9 cellular contexts compared by ENCODE assay signal in the genomic region with DNA sequence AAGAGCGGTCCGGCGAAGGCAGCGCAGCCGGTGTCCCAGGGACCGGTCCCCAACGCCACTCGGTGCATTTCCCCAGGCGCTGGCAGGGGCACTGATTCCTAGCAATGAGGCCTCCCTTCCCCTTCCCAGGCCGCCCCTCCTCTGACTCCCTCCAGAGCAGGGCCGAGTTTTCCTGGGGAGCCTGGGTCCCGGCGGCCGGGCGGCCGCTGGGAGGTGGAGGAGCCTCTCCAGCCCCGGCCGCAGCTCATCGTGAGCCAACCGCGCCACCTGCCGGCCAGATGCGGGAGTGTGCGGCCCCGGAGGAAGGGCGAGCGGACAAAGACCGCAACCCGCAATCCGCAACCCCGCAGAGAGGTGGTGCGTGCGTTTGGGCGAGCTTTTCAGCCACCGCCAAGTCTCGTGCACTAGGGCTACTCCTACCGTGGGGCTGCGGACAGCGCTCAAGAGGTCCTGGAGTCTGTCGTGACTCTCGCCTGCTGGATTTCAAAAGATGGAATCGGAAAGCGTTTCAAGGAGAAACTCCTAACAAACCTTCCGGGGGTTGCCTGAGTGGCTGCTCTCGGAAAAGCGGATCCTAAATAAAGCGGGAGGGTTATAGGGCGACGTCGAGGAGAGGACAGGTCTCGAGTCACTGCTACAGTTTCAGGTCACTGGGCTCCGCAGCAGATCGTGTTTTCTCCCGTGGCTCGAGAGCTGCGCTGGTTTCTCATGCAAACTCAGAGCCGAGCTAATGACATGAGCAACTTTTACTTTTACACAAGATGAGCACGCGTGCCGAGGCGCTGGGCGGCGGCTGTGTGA. TPM values are rescaled to one million over a fixed set of nuclear protein-coding genes. Genes with fewer than 3 reads are reported as not detected.
DNase-seq lines count a peak whose midpoint lies in the region; ATAC-seq, FAIRE-seq and TF ChIP-seq lines count a peak whose summit lies in the region.
"Had no signal": no experiment of that assay in that cellular context is flagged by ENCODE, and none has a peak within 500 bp of the region (broad histone marks: within the 10 kb centered on the region; RNA-seq: fewer than 3 reads in every experiment).

No MANE protein-coding gene starts in this region.

- H2BK120ac ChIP-seq in H1 (replicated peaks; ENCODE audit: low read depth, low read length) = no peak overlapping the region

- peaks cover 0 to 39% (median 21%) of the 10 kb centered on the region in 4 donors for H3K4me1 Mint-ChIP-seq in CD4-positive, CD25-positive, alpha-beta regulatory T cell

- H3K9ac ChIP-seq in H1 (replicated peaks in 1 of 4; ENCODE audit: extremely low read depth in 1 of 4, low read depth in 3 of 4, low read length in 3 of 4) = peak overlapping the region in 2 of 4 experiments; percentile 25 to 36; a peak in 2 of 7 replicates

- WGBS in H1 (ENCODE audit: extremely low coverage in 1 of 2, insufficient coverage in 1 of 2, insufficient read length in 1 of 2, insufficient replicate concordance in 2 of 2, low coverage in 1 of 2, low lambda C conversion rate in 2 of 2, missing lambda C conversion rate in 1 of 2), 2 experiments = 4% methylated on average over 55 of the region's 63 CpGs; no CpG with 5 or more reads in 1 of the 2 experiments

- no peak for TF ChIP-seq EP300 in H1 (IDR thresholded peaks at IDR 0.05; ENCODE audit: borderline replicate concordance in 1 of 2, low read depth in 2 of 2, low read length in 2 of 2)

- no peaks in the 10 kb centered on the region for H3K36me3 ChIP-seq in CD4-positive, CD25-positive, alpha-beta regulatory T cell (ENCODE audit: control insufficient read depth, insufficient read depth, low read length)
- no peaks in the 10 kb centered on the region for H3K36me3 ChIP-seq in H1 (ENCODE audit: control insufficient read depth in 2 of 4, insufficient read depth in 4 of 4, low read length in 3 of 4)

- no peaks in the 10 kb centered on the region for H3K9me3 ChIP-seq in CD4-positive, CD25-positive, alpha-beta regulatory T cell (ENCODE audit: control insufficient read depth in 2 of 2, low read length in 2 of 2)
- H3K9me3 ChIP-seq in H1 (ENCODE audit: insufficient read depth in 2 of 2, low read depth in 1 of 2, low read length in 1 of 2) = no peaks in the 10 kb centered on the region

- no peak overlapping the region for H4K91ac ChIP-seq in H1 (replicated peaks; ENCODE audit: insufficient read length, low read length)

- no peaks in the 10 kb centered on the region for H3K9me3 Mint-ChIP-seq in CD4-positive, CD25-positive, alpha-beta regulatory T cell

- H2BK12ac ChIP-seq in H1 (ENCODE audit: low read depth, low read length) = no peak overlapping the region; the same call in 1 of the 2 replicates

- H2BK5ac ChIP-seq in H1 (ENCODE audit: low read depth, low read length) = no peak overlapping the region

- TF ChIP-seq POLR2A in H1 (IDR thresholded peaks at IDR 0.05; ENCODE audit: control extremely low read depth in 1 of 2, low read depth in 2 of 2, low read length in 2 of 2) = no peak

- no peak overlapping the region for H3K23ac ChIP-seq in H1 (ENCODE audit: insufficient read length)

- no peak overlapping the region for H2AK5ac ChIP-seq in H1 (ENCODE audit: low read depth, low read length)

- H3K4me1 ChIP-seq in CD4-positive, CD25-positive, alpha-beta regulatory T cell (ENCODE audit: control insufficient read depth, insufficient read depth, low read length, poor library complexity, severe bottlenecking) = peaks cover 39% of the 10 kb centered on the region
- peaks cover under 1 to 16% (median 7%) of the 10 kb centered on the region in 4 experiments; a peak in 6 of 7 replicates for H3K4me1 ChIP-seq in H1 (replicated peaks in 1 of 4; ENCODE audit: control insufficient read depth in 3 of 4, insufficient read depth in 4 of 4, low read length in 3 of 4)

- H3K18ac ChIP-seq in H1 (ENCODE audit: extremely low read depth, low read length) = peak overlapping the region; percentile 60; the same call in 1 of the 2 replicates

- peak overlapping the region; percentile 38 for H4K5ac ChIP-seq in H1 (ENCODE audit: insufficient read length, low read depth, low read length)

- peaks cover 31% of the 10 kb centered on the region for H3K23me2 ChIP-seq in H1 (ENCODE audit: low read depth, low read length)

- FAIRE-seq in H1 (lab: Jason Lieb, UNC) = no peak
- FAIRE-seq: colon had no signal

- H3K4ac ChIP-seq in H1 (replicated peaks; ENCODE audit: insufficient read length, low read depth, low read length) = no peak overlapping the region

- CTCF ChIA-PET in H1 (lab: Charles Lee; ENCODE audit: partially characterized antibody) = interaction anchor here (0.6 to 2.7 kb wide), 26 partner anchors 14 to 902 kb away, joined by 3 to 9 read pairs (median 3); no protein-coding TSS in a partner anchor

- peaks cover 5% of the 10 kb centered on the region for H3K36me3 Mint-ChIP-seq in CD4-positive, CD25-positive, alpha-beta regulatory T cell

- H2BK20ac ChIP-seq in H1 (ENCODE audit: low read length) = 0 out of 2 replicates have a peak overlapping the region, but pooled peaks have one; percentile 62

- H4K20me1 ChIP-seq in H1 (replicated peaks in 1 of 2; ENCODE audit: control insufficient read depth in 1 of 2, insufficient read depth in 2 of 2, low read length in 2 of 2) = peaks cover 3 to 6% of the 10 kb centered on the region in 2 experiments

- no peak overlapping the region for H3K14ac ChIP-seq in H1 (ENCODE audit: insufficient read length)

- peak overlapping the region; percentile 74; the same call in 1 of the 2 replicates for H2AFZ ChIP-seq in H1 (ENCODE audit: low read length)

- TF ChIP-seq CTCF in H1 (IDR thresholded peaks at IDR 0.05; ENCODE audit: control extremely low read depth in 1 of 3, insufficient read depth in 1 of 3, low read depth in 1 of 3, low read length in 3 of 3) = peak; percentile 93 to 97 (median 95)

- peaks cover 22% of the 10 kb centered on the region for H3K27me3 ChIP-seq in CD4-positive, CD25-positive, alpha-beta regulatory T cell (ENCODE audit: control insufficient read depth, insufficient read depth, low read length)
- H3K27me3 ChIP-seq in H1 (replicated peaks in 1 of 4; ENCODE audit: control insufficient read depth in 3 of 4, extremely low read depth in 1 of 4, insufficient read depth in 3 of 4, low read length in 3 of 4) = peaks cover 3 to 30% (median 23%) of the 10 kb centered on the region in 4 experiments

- no peak overlapping the region for H3K27ac ChIP-seq in CD4-positive, CD25-positive, alpha-beta regulatory T cell (ENCODE audit: insufficient read depth, low read length, poor library complexity, severe bottlenecking)
- no peak overlapping the region for H3K27ac ChIP-seq in H1 (ENCODE audit: low read depth, low read length)

- peak; percentile 96 to 100 for TF ChIP-seq RAD21 in H1 (IDR thresholded peaks at IDR 0.05 in 1 of 2, conservative IDR thresholded peaks at IDR 0.05 in 1 of 2; ENCODE audit: low read depth in 2 of 2, low read length in 2 of 2)

- peak; percentile 67 to 78 (median 68) for DNase-seq in CD4-positive, CD25-positive, alpha-beta regulatory T cell
- DNase-seq in NCI-H774 (lab: John Stamatoyannopoulos, UW) (peak; percentile 84), H1 (ENCODE audit: low read depth in 1 of 2, low spot score in 2 of 2) (peak in 1 of 2 experiments; percentile 98), mesenteric fat pad (ENCODE audit: low spot score) (peak; percentile 95)
- peak; percentile 47 to 59 for DNase-seq in activated CD8-positive, alpha-beta memory T cell treated with anti-CD3 and anti-CD28 coated beads for 4 hours (ENCODE audit: low read depth in 2 of 2)
- peak; percentile 59 for DNase-seq in stimulated activated CD8-positive, alpha-beta memory T cell treated with anti-CD3 and anti-CD28 coated beads, Interleukin-15, amount 100 ng/mL, for 1 hour (ENCODE audit: low read depth)

- peak overlapping the region; percentile 26 for H3K56ac ChIP-seq in H1 (replicated peaks; ENCODE audit: insufficient read length, low read depth, low read length)

- peak overlapping the region; percentile 39 for H4K8ac ChIP-seq in H1 (ENCODE audit: extremely low read depth, insufficient read depth, low read length)

- H3K79me1 ChIP-seq in H1 (ENCODE audit: low read depth, low read length) = peaks cover 4% of the 10 kb centered on the region; the same call in 1 of the 2 replicates

- POLR2A ChIA-PET in H1 (lab: Charles Lee; ENCODE audit: partially characterized antibody) = no interaction called here

- peaks cover 0 to 3% of the 10 kb centered on the region in 2 experiments; a peak in 1 of 4 replicates for H3K79me2 ChIP-seq in H1 (ENCODE audit: control insufficient read depth in 1 of 2, insufficient read depth in 2 of 2, low read length in 2 of 2)

- H3K27ac Mint-ChIP-seq in CD4-positive, CD25-positive, alpha-beta regulatory T cell = peak overlapping the region; percentile 2 to 38 (median 8)

- peaks cover 63% of the 10 kb centered on the region for H3K27me3 Mint-ChIP-seq in CD4-positive, CD25-positive, alpha-beta regulatory T cell

- H3K4me2 ChIP-seq in H1 (ENCODE audit: insufficient read depth in 1 of 2, low read depth in 2 of 2, low read length in 2 of 2) = peak overlapping the region; percentile 91 to 97

- peak overlapping the region; percentile 54 for H3K4me3 ChIP-seq in CD4-positive, CD25-positive, alpha-beta regulatory T cell (ENCODE audit: low read depth, low read length)
- H3K4me3 ChIP-seq in H1 (ENCODE audit: extremely low read depth in 1 of 4, insufficient read depth in 2 of 4, low read depth in 3 of 4, low read length in 4 of 4) = peak overlapping the region; percentile 61 to 77 (median 70)

- H3K4me3 Mint-ChIP-seq in CD4-positive, CD25-positive, alpha-beta regulatory T cell = peak overlapping the region; percentile 82 to 94 (median 88)

- peak overlapping the region; percentile 5; the same call in 1 of the 2 replicates for H2BK15ac ChIP-seq in H1 (ENCODE audit: low read length)

- peak; percentile 40 to 44 for ATAC-seq in CD4-positive, CD25-positive, alpha-beta regulatory T cell (ENCODE audit: low read depth in 2 of 2)
- ATAC-seq in GM19438 (IDR thresholded peaks at IDR 0.05; ENCODE audit: low read depth, unreplicated experiment) (peak; percentile 55), HG03521 (IDR thresholded peaks at IDR 0.05; ENCODE audit: unreplicated experiment) (peak; percentile 46)

RNA-seq across cellular contexts. Expression of a gene that starts 1.5 kb away (rescaled TPM):
- 23.5 TPM for total RNA-seq in CD4-positive, CD25-positive, alpha-beta regulatory T cell
- polyA plus RNA-seq in CD4-positive, CD25-positive, alpha-beta regulatory T cell = 10 to 100 TPM in 3 of 4 donors, 1 to 10 TPM in 1; 7.1 to 17.3 (median 12.0) TPM
- 4.3 and 5.1 TPM in 2 replicates for total RNA-seq in H1 (2021; fragmentation: NEBNext Ultra II Directional; extraction: Animal tissue kit (Norgen Biotek cat#: 25700))
- 5.7 and 6.4 TPM in 2 replicates for polyA plus RNA-seq in H1 (2011; rRNA removed)
- polyA plus RNA-seq in H1 (2011; cell fraction: cytosol; rRNA removed) = 6.3 TPM
- 14.7 TPM for polyA plus RNA-seq in H1 (2011; cell fraction: nucleus; rRNA removed)
- 4.9 to 11.0 TPM (median 5.6 TPM) in 4 replicates for polyA plus RNA-seq in H1 (2012, experiment 1 of 2)
- polyA plus RNA-seq in H1 (2012, experiment 2 of 2) = 0.33 TPM
- 6.8 TPM for polyA plus RNA-seq in H1 (2013, experiment 1 of 2)
- 5.1 TPM for polyA plus RNA-seq in H1 (2013, experiment 2 of 2)
- polyA minus RNA-seq in H1 (2011; rRNA and poly(A)+ RNA removed) = 20.6 and 27.8 TPM in 2 replicates
- 9.3 TPM for polyA minus RNA-seq in H1 (2011; cell fraction: cytosol; rRNA and poly(A)+ RNA removed)
- polyA minus RNA-seq in H1 (2011; cell fraction: nucleus; rRNA and poly(A)+ RNA removed) = 31.9 TPM
- total RNA-seq in mesenteric fat pad = 23.1 TPM
